Comparison of ENCODE assay signal across 8 cellular contexts in the genomic region with DNA sequence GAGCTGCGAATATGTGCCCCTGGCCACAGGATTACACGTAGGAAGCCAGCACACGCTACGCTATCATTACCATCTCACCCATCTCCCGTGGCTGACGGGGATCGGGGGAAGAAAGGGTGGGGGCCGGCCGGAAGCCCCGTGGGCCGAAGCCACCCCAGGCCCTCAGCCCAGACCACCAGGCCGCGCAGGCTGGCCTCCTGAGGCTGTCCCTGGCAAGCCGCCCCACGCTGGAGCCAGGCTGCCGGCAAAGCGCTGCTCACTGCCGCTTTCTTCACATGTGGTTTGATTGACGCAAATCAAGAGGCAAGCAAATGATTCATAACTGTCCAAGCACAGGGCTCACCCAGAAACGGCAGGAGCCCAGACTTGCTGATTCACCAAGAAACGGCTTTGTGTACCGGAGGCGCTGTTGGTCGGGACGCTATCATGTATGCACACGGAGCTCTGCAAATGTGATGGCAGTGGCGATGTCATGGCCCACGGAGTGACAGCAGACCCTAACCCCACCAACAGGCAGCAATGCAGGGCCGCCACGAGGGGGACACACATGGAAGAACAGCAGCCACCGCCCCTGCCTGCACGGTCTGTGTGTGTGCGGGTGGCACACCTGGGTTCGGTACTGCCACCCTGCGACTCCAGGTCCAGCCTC.
DNase-seq lines count a peak whose midpoint lies in the region; ATAC-seq and TF ChIP-seq lines count a peak whose summit lies in the region.

No MANE protein-coding gene starts in this region.

- no peaks in the 10 kb centered on the region for H3K27me3 ChIP-seq in gastroesophageal sphincter
- no peaks in the 10 kb centered on the region for H3K27me3 ChIP-seq in upper lobe of right lung

- H3K36me3 ChIP-seq in gastroesophageal sphincter: no peaks in the 10 kb centered on the region
- H3K36me3 ChIP-seq in upper lobe of right lung: no peaks in the 10 kb centered on the region

- ATAC-seq in gastroesophageal sphincter (peak; percentile 77), upper lobe of right lung (peak; percentile 83)

- no peak for TF ChIP-seq EP300 in gastroesophageal sphincter (IDR thresholded peaks at IDR 0.05)

- peak overlapping the region; percentile 93 for H3K27ac ChIP-seq in RWPE1
- H3K27ac ChIP-seq in gastroesophageal sphincter: peak overlapping the region in 3 of 4 donors; percentile 78 to 86 (median 84)
- peak overlapping the region; percentile 51 for H3K27ac ChIP-seq in upper lobe of right lung

- no peaks in the 10 kb centered on the region for H3K9me3 ChIP-seq in gastroesophageal sphincter
- no peaks in the 10 kb centered on the region for H3K9me3 ChIP-seq in upper lobe of right lung

- TF ChIP-seq CTCF in AG09309 (IDR thresholded peaks at IDR 0.05; ENCODE audit: control insufficient read depth, insufficient read depth, low read depth, low read length, missing control alignments) (no peak), RWPE1 (conservative IDR thresholded peaks at IDR 0.05; ENCODE audit: low read depth) (no peak), gastroesophageal sphincter (IDR thresholded peaks at IDR 0.05) (peak in 1 of 4 experiments; percentile 9), upper lobe of right lung (IDR thresholded peaks at IDR 0.05) (no peak)

- WGBS in gastroesophageal sphincter (ENCODE audit: low coverage in 1 of 2), 2 donors: 40% methylated on average over 1 of the region's 35 CpGs; no CpG with 5 or more reads in 1 of the 2 donors

- TF ChIP-seq POLR2A in gastroesophageal sphincter (IDR thresholded peaks at IDR 0.05): no peak

- H3K4me3 ChIP-seq in AG09309 (ENCODE audit: control insufficient read depth, low read depth, low read length) (peak overlapping the region; percentile 42), gastroesophageal sphincter (peak overlapping the region in 1 of 2 donors; percentile 11), upper lobe of right lung (peak overlapping the region; percentile 14)

- CTCF ChIA-PET in RWPE1 (lab: Yijun Ruan, JAX): interaction anchor here (0.5 to 0.9 kb wide), 4 partner anchors 133 to 665 kb away, joined by 3 read pairs; no protein-coding TSS in a partner anchor

- POLR2A ChIA-PET in RWPE1 (lab: Yijun Ruan, JAX; ENCODE audit: low non-redundant PET): no interaction called here

- peaks cover 0 to 96% (median 46%) of the 10 kb centered on the region in 3 donors for H3K4me1 ChIP-seq in gastroesophageal sphincter
- H3K4me1 ChIP-seq in upper lobe of right lung: peaks cover 21% of the 10 kb centered on the region

- peak; percentile 97 for DNase-seq in AG09309 (ENCODE audit: low read depth)
- peak; percentile 96 for DNase-seq in H4 (ENCODE audit: low spot score)
- peak; percentile 92 for DNase-seq in RWPE1 (ENCODE audit: low spot score)
- DNase-seq in activated naive CD4-positive, alpha-beta T cell treated with Interleukin-2 at 50 U/mL for 16 hours: peak; percentile 85
- DNase-seq in pulmonary artery endothelial cell (ENCODE audit: low read depth, low spot score): peak; percentile 57
- DNase-seq in upper lobe of right lung: peak; percentile 84
- DNase-seq in NCI-H1436 treated with DMSO at 0.1 percent for 48 hours (lab: John Stamatoyannopoulos, UW): no peak

- intact Hi-C loops in upper lobe of right lung (cut with DNase I): no loop called here
